8 cellular contexts compared by ENCODE assay signal in the genomic region with DNA sequence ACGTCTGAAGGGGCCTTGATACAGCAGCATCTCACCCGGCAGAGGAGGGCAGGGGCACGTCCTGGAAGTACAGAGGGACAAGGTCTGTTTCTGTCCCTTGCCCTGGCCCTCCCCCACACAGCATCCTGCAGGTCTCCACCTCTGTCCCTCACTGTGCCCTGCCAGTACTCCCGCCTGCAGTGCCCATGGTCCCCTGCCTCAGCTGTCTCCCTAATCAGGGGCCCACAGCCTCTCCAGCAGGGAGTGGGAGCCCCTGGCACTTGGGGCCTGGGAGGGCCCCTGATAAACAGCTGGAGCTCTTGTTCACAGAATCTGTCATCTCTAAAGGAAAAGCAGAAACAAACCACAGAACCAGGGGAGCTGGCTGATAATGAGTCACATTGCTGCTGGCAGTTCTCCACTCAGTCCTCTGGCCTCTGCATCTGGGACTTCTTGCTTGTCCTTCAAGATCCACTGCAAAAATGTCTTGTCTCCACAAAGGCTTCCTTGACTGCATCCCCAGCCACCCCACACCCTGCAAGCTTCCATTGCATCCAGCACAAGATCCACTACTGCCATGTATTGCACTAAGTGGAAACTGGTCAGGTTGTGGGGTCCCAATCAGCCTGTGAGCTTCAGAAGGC. TPM values are rescaled to one million over a fixed set of nuclear protein-coding genes. Genes with fewer than 3 reads are reported as not detected.
DNase-seq lines count a peak whose midpoint lies in the region; ATAC-seq and TF ChIP-seq lines count a peak whose summit lies in the region.

No MANE protein-coding gene starts in this region.

- peak; percentile 39 for ATAC-seq in GM21619 (IDR thresholded peaks at IDR 0.05; ENCODE audit: unreplicated experiment)
- peak; percentile 47 to 74 for ATAC-seq in left cardiac atrium
- ATAC-seq in GM21390 (IDR thresholded peaks at IDR 0.05; ENCODE audit: unreplicated experiment): no peak
- no peak for ATAC-seq in gastroesophageal sphincter

- POLR2A ChIA-PET in HEK293T (lab: Yijun Ruan, JAX): no interaction called here

- no peak for TF ChIP-seq CTCF in gastroesophageal sphincter (IDR thresholded peaks at IDR 0.05)

- TF ChIP-seq POLR2A in gastroesophageal sphincter (IDR thresholded peaks at IDR 0.05): no peak

- H3K36me3 ChIP-seq in gastroesophageal sphincter: peaks cover 0 to 8% of the 10 kb centered on the region in 2 donors

- H3K4me1 ChIP-seq in gastroesophageal sphincter: peaks cover 4 to 23% (median 9%) of the 10 kb centered on the region in 3 donors

- WGBS in gastroesophageal sphincter (ENCODE audit: low coverage in 1 of 2), 2 donors: 42 to 100% methylated on average over 1 to 4 of the region's 4 CpGs

- TF ChIP-seq EP300 in gastroesophageal sphincter (IDR thresholded peaks at IDR 0.05): no peak

- peak overlapping the region in 1 of 4 donors; percentile 2 for H3K27ac ChIP-seq in gastroesophageal sphincter

- H3K4me3 ChIP-seq in gastroesophageal sphincter: no peak overlapping the region

- intact Hi-C loops in left cardiac atrium (cut with DNase I): no loop called here

- CTCF ChIA-PET in HEK293T (lab: Yijun Ruan, JAX): no interaction called here

- H3K27me3 ChIP-seq in gastroesophageal sphincter: no peaks in the 10 kb centered on the region

- H3K9me3 ChIP-seq in gastroesophageal sphincter: no peaks in the 10 kb centered on the region

- DNase-seq in AG08395 (ENCODE audit: low spot score) (peak; percentile 92), UCSD-AML1 (lab: John Stamatoyannopoulos, UW; ENCODE audit: unreplicated experiment) (peak; percentile 83), left cardiac atrium (no peak), HEK293T (ENCODE audit: extremely low spot score) (no peak), NCI-H187 (lab: John Stamatoyannopoulos, UW) (no peak)

TF ChIP-seq in HEK293T, 16 proteins besides CTCF, POLR2A, EP300 and RAD21:
- TF ChIP-seq TARDBP (IDR thresholded peaks at IDR 0.05) (no peak), FOXM1 (IDR thresholded peaks at IDR 0.05; ENCODE audit: borderline replicate concordance) (no peak), CTBP1 (IDR thresholded peaks at IDR 0.05; ENCODE audit: borderline replicate concordance) (no peak), SUZ12 (IDR thresholded peaks at IDR 0.05) (no peak), ELF4 (IDR thresholded peaks at IDR 0.05) (no peak), BHLHE40 (IDR thresholded peaks at IDR 0.05; ENCODE audit: borderline replicate concordance) (no peak), HDGF (IDR thresholded peaks at IDR 0.05; ENCODE audit: borderline replicate concordance) (no peak), NFRKB (IDR thresholded peaks at IDR 0.05) (no peak), ZNF384 (IDR thresholded peaks at IDR 0.05) (no peak)

RNA-seq across cellular contexts. Expression of a gene that starts 33.2 kb away (rescaled TPM):
- 10 to 100 TPM; 20.5 to 25.3 TPM for total RNA-seq in left cardiac atrium
- total RNA-seq in gastroesophageal sphincter: 10 to 100 TPM; 16.8 to 33.6 (median 24.2) TPM

Comparison
In these comparisons a context has a peak if more than half of its experiments do, and no peak if none do; other contexts are left out.
1. DNase-seq: peak in AG08395 (single experiment) and UCSD-AML1 (single experiment); none in left cardiac atrium (single experiment), HEK293T (single experiment) and NCI-H187 (0 of 2).
2. ATAC-seq: peak in GM21619 (single experiment) and left cardiac atrium (2 of 2); none in GM21390 (single experiment) and gastroesophageal sphincter (single experiment).